In genomic region chr17:39200957-39201510, GRCh38 we compare ENCODE assay signal across 1 cellular context.
TF ChIP-seq lines count a peak whose summit lies in the region.

No MANE protein-coding gene starts in this region.

TF ChIP-seq in A549, 52 proteins besides CTCF, POLR2A, EP300 and RAD21 (continued from another document):
- no peak for TF ChIP-seq HES2 (IDR thresholded peaks at IDR 0.05)
- TF ChIP-seq CEBPB (IDR thresholded peaks at IDR 0.05) = no peak
- no peak for TF ChIP-seq HMGXB4 (CRISPR knock-in tag; IDR thresholded peaks at IDR 0.05; ENCODE audit: borderline replicate concordance)
